Comparison of ENCODE assay signal across 11 cellular contexts in genomic region chr7:32871624-32872371, GRCh38. TPM values are rescaled to one million over a fixed set of nuclear protein-coding genes. Genes with fewer than 3 reads are reported as not detected.
DNase-seq lines count a peak whose midpoint lies in the region; ATAC-seq lines count a peak whose summit lies in the region.
"Had no signal": no experiment of that assay in that cellular context is flagged by ENCODE, and none has a peak within 500 bp of the region (broad histone marks: within the 10 kb centered on the region; RNA-seq: fewer than 3 reads in every experiment).

No MANE protein-coding gene starts in this region.

- peaks cover 43% of the 10 kb centered on the region for H3K36me3 ChIP-seq in Karpas-422 (ENCODE audit: insufficient read depth, low read length)

- peaks cover 11 to 37% (median 15%) of the 10 kb centered on the region in 3 donors for H3K36me3 Mint-ChIP-seq in immature natural killer cell

- peak; percentile 62 for ATAC-seq in GM19324 (IDR thresholded peaks at IDR 0.05; ENCODE audit: low FRiP score, unreplicated experiment)
- ATAC-seq in GM21786 (IDR thresholded peaks at IDR 0.05; ENCODE audit: unreplicated experiment) = peak; percentile 69
- peak; percentile 91 for ATAC-seq in HG03439 (IDR thresholded peaks at IDR 0.05; ENCODE audit: unreplicated experiment)

- H3K79me2 ChIP-seq in Karpas-422 (ENCODE audit: low read length) = peaks cover 32% of the 10 kb centered on the region

- no peaks in the 10 kb centered on the region for H3K9me3 Mint-ChIP-seq in immature natural killer cell

- no peak overlapping the region for H3K4me2 ChIP-seq in Karpas-422 (ENCODE audit: low read depth, low read length, poor library complexity, severe bottlenecking)

- H3K27ac Mint-ChIP-seq in immature natural killer cell = peak overlapping the region in 4 of 6 donors; percentile 7 to 70 (median 32)

- DNase-seq in immature natural killer cell (no peak), OCI-M1 (lab: John Stamatoyannopoulos, UW) (no peak), Karpas-422 (no peak), NCI-H510A (lab: John Stamatoyannopoulos, UW) (no peak)
- DNase-seq: amygdala; effector memory CD4-positive, alpha-beta T cell had no signal

- peaks cover 0 to 11% (median 4%) of the 10 kb centered on the region in 3 donors for H3K27me3 Mint-ChIP-seq in immature natural killer cell (ENCODE audit: low read depth in 3 of 3)
- H3K27me3 Mint-ChIP-seq: CD4-positive, CD25-positive, alpha-beta regulatory T cell had no signal

- H3K27me3 ChIP-seq in Karpas-422 (ENCODE audit: low read length) = no peaks in the 10 kb centered on the region
- H3K27me3 ChIP-seq: tibial nerve had no signal

- no peak overlapping the region for H3K4me3 ChIP-seq in Karpas-422 (ENCODE audit: low read length)
- H3K4me3 ChIP-seq: tibial nerve had no signal

- peaks cover 35 to 79% of the 10 kb centered on the region in 2 donors for H3K4me1 Mint-ChIP-seq in immature natural killer cell

- H4K20me1 ChIP-seq in Karpas-422 (ENCODE audit: insufficient read depth, low read depth, low read length) = 0 out of 2 replicates have a peak, but pooled peaks cover 11% of the 10 kb centered on the region

- H3K4me3 Mint-ChIP-seq in immature natural killer cell = no peak overlapping the region

- no peak overlapping the region for H2AFZ ChIP-seq in Karpas-422 (ENCODE audit: low read length)

- H3K9ac ChIP-seq in Karpas-422 (ENCODE audit: low read length) = no peak overlapping the region

- no peaks in the 10 kb centered on the region for H3K9me2 ChIP-seq in Karpas-422 (replicated peaks; ENCODE audit: insufficient read depth, low read length)

- H3K4me1 ChIP-seq in Karpas-422 (ENCODE audit: low read length) = no peaks in the 10 kb centered on the region

- H3K9me3 ChIP-seq in Karpas-422 (ENCODE audit: low read length) = no peaks in the 10 kb centered on the region
- H3K9me3 ChIP-seq: tibial nerve had no signal

- H3K27ac ChIP-seq in Karpas-422 (ENCODE audit: low read length) = no peak overlapping the region
- H3K27ac ChIP-seq: tibial nerve had no signal

RNA-seq across cellular contexts. Expression of gene KBTBD2, which starts 19.8 kb away (rescaled TPM):
- polyA plus RNA-seq in immature natural killer cell = 10 to 100 TPM; 31.3 to 79.2 (median 51.1) TPM
- total RNA-seq in Karpas-422 (2014; rRNA removed; shearing (Covaris generic); ENCODE audit: low replicate concordance) = 17.8 and 28.6 TPM in 2 replicates
